ENCODE assay signal across 8 cellular contexts in the genomic region with DNA sequence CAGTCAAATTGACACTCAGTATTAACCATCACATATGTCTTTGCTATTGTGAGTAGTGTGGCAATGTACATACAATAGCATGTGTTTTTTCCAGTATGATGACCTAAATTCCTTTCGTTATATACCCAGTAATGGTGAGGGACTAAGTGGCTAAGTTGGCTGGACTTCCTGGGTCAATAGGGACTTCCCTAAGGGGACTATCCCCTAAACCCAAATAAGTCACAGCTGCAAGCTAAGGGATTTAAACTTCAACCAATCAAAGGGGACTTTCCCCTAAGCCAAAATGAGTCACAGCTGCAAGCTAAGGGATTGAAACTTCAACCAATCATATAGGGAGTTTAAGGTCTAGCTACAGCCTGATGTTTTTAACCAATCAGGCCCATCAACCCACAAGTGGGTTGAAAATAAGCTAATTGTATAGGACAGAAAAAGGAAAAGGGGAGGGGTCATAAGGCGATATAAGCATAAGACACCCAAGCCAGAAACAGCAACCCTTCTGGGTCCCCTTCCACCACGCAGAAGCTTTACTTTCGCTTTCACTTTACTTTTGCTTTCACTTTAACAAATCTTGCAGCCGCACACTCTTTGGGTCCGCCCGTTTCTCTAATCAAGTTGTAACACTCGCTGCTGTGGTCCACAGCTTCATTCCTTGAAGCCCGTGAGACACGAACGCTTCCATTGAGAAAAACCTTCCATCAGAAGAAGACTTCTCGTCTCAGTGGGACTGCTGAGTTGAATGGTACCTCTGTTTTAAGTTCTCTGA.
DNase-seq lines count a peak whose midpoint lies in the region; ATAC-seq and TF ChIP-seq lines count a peak whose summit lies in the region.

No MANE protein-coding gene starts in this region.

- H2BK15ac ChIP-seq in neuronal stem cell (ENCODE audit: low read length), result no peak overlapping the region

- no peak overlapping the region for H3K4ac ChIP-seq in neuronal stem cell (ENCODE audit: low read length)

- H3K4me1 ChIP-seq in neuronal stem cell (ENCODE audit: control insufficient read depth in 2 of 2, insufficient read depth in 1 of 2, low read depth in 1 of 2, low read length in 2 of 2) (no peaks in the 10 kb centered on the region), tibial nerve (peaks cover 0 to 9% (median 0%) of the 10 kb centered on the region in 4 donors)

- H3K79me1 ChIP-seq in neuronal stem cell (ENCODE audit: low read depth, low read length), result no peaks in the 10 kb centered on the region

- peak overlapping the region; percentile 68 for H3K4me3 ChIP-seq in NB4 (ENCODE audit: low read depth, low read length)
- H3K4me3 ChIP-seq in coronary artery, result peak overlapping the region; percentile 66
- peak overlapping the region in 1 of 2 donors; percentile 20 for H3K4me3 ChIP-seq in neuronal stem cell (ENCODE audit: low read length in 2 of 2)
- peak overlapping the region; percentile 16 to 46 (median 30) for H3K4me3 ChIP-seq in tibial nerve

- no peak overlapping the region for H3K23ac ChIP-seq in neuronal stem cell (ENCODE audit: low read depth, low read length, poor library complexity)

- no peak overlapping the region for H3K4me2 ChIP-seq in neuronal stem cell (ENCODE audit: insufficient read depth, low read length, poor library complexity, severe bottlenecking)

- no peak overlapping the region for H2BK5ac ChIP-seq in neuronal stem cell (ENCODE audit: low read length)

- WGBS in neuronal stem cell (ENCODE audit: extremely low coverage in 2 of 2, insufficient read length in 2 of 2, insufficient replicate concordance in 1 of 2), 2 donors, result no CpG with 5 or more reads among the region's 12 CpGs
- WGBS in tibial nerve, 2 donors, result 48 to 53% methylated on average over 12 of the region's 12 CpGs

- H2AK5ac ChIP-seq in neuronal stem cell (ENCODE audit: low read depth, low read length), result no peak overlapping the region

- TF ChIP-seq POLR2A in NB4 (IDR thresholded peaks at IDR 0.05; ENCODE audit: extremely low read depth, insufficient read length), result no peak
- TF ChIP-seq POLR2A in tibial nerve (IDR thresholded peaks at IDR 0.05), result no peak

- H3K14ac ChIP-seq in neuronal stem cell (ENCODE audit: low read length), result no peak overlapping the region

- ATAC-seq in GM18508 (IDR thresholded peaks at IDR 0.05; ENCODE audit: insufficient read depth, unreplicated experiment) (peak; percentile 89), HG02623 (IDR thresholded peaks at IDR 0.05; ENCODE audit: unreplicated experiment) (peak; percentile 89)
- peak; percentile 87 to 90 for ATAC-seq in activated CD4-positive, CD25-positive, alpha-beta regulatory T cell treated with anti-CD3 and anti-CD28 coated beads, Interleukin-2, amount 50 U/mL, for 24 hours

- no peak overlapping the region for H3K9ac ChIP-seq in neuronal stem cell (ENCODE audit: low read depth, low read length, poor library complexity)

- no peak for TF ChIP-seq CTCF in NB4 (IDR thresholded peaks at IDR 0.05; ENCODE audit: low read depth, low read length)
- TF ChIP-seq CTCF in coronary artery (IDR thresholded peaks at IDR 0.05), result no peak
- no peak for TF ChIP-seq CTCF in tibial nerve (IDR thresholded peaks at IDR 0.05)

- no peak overlapping the region for H2BK120ac ChIP-seq in neuronal stem cell (ENCODE audit: low read depth, low read length)

- no peak overlapping the region for H2BK12ac ChIP-seq in neuronal stem cell (ENCODE audit: low read length)

- peak overlapping the region; percentile 83 for H2AFZ ChIP-seq in neuronal stem cell (ENCODE audit: low read length)

- H3K9me3 ChIP-seq in neuronal stem cell (replicated peaks in 1 of 2; ENCODE audit: control insufficient read depth in 2 of 2, insufficient read depth in 1 of 2, low read depth in 1 of 2, low read length in 2 of 2) (no peaks in the 10 kb centered on the region), tibial nerve (peaks cover 0 to 15% (median 0%) of the 10 kb centered on the region in 4 donors)

- H3K36me3 ChIP-seq in neuronal stem cell (replicated peaks in 1 of 2; ENCODE audit: control insufficient read depth in 2 of 2, insufficient read depth in 2 of 2, low read length in 2 of 2), result no peaks in the 10 kb centered on the region
- H3K36me3 ChIP-seq in tibial nerve, result no peaks in the 10 kb centered on the region

- no peaks in the 10 kb centered on the region for H3K27me3 ChIP-seq in neuronal stem cell (ENCODE audit: control insufficient read depth in 3 of 3, insufficient read depth in 3 of 3, low read depth in 1 of 3, low read length in 3 of 3)
- no peaks in the 10 kb centered on the region for H3K27me3 ChIP-seq in tibial nerve

- DNase-seq in NB4 (ENCODE audit: low read depth), result peak; percentile 73
- DNase-seq in coronary artery (ENCODE audit: low spot score), result no peak
- no peak for DNase-seq in neuronal stem cell (ENCODE audit: low spot score)
- peak in 1 of 2 donors; percentile 25 for DNase-seq in tibial nerve (ENCODE audit: low spot score in 2 of 2)
- DNase-seq in NCI-H1092 (lab: John Stamatoyannopoulos, UW), result no peak

- TF ChIP-seq EP300 in tibial nerve (IDR thresholded peaks at IDR 0.05), result peak in 1 of 2 donors; percentile 50

- H3K27ac ChIP-seq in coronary artery (peak overlapping the region in 1 of 2 donors; percentile 45), neuronal stem cell (replicated peaks; ENCODE audit: low read length) (no peak overlapping the region), tibial nerve (peak overlapping the region in 3 of 4 donors; percentile 9 to 61 (median 56))

- no peak overlapping the region for H4K8ac ChIP-seq in neuronal stem cell (ENCODE audit: low read depth, low read length)

- H3K18ac ChIP-seq in neuronal stem cell (ENCODE audit: low read length), result no peak overlapping the region

- H4K91ac ChIP-seq in neuronal stem cell (ENCODE audit: low read depth, low read length, poor library complexity), result no peak overlapping the region
